In the genomic region with DNA sequence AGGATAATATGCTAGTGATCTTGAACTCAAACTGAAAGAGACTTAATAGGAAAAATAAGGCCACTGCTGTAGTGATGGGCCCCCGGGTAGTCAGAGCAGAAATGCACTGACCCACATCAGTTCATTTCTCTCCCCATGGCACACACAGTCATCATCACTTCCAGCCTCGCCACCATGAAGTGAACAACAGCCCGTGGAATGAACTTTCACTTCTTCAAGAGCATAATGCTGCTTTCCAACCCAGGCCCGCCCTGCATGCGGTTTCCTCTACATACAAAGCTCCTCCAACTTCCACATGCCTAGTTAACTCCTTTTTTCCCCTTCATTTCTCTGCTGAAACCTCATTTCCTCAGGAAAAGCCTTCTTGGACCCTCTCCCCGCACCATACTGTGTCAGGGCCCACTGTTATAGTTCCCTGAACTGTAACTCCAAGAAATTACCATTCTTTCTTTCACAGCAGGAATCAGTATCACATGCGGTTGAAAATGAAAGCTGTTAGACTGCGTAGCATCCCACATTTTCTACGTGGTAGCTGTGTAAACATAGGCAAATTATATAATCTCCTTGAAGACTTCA, we compare ENCODE assay signal across 8 cellular contexts.
A peak's percentile ranks its signal among the peaks of the same experiment; 100 is the strongest.
DNase-seq lines count a peak whose midpoint lies in the region; ATAC-seq and TF ChIP-seq lines count a peak whose summit lies in the region.

No MANE protein-coding gene starts in this region.

- ATAC-seq in HG02588 (IDR thresholded peaks at IDR 0.05; ENCODE audit: unreplicated experiment): peak; percentile 74

- TF ChIP-seq CTCF in GM13976 (IDR thresholded peaks at IDR 0.05; ENCODE audit: borderline replicate concordance, control extremely low read depth, extremely low read depth, insufficient read depth, missing control alignments): no peak

- in situ Hi-C loops in GM13976 (cut with MboI; ENCODE audit: low sequenced_read_pairs, unreplicated experiment): no loop called here

- DNase-seq in GM13976 (ENCODE audit: low spot score) (peak; percentile 55), NCI-H2227 treated with DMSO at 0.1 percent for 48 hours (lab: John Stamatoyannopoulos, UW) (peak; percentile 90), hepatic stellate cell (ENCODE audit: low spot score) (peak; percentile 36), NCI-H2029 treated with DMSO at 0.1 percent for 48 hours (lab: John Stamatoyannopoulos, UW) (no peak), NCI-H1694 treated with DMSO at 0.1 percent for 48 hours (lab: John Stamatoyannopoulos, UW) (no peak)
- peak; percentile 76 for DNase-seq in activated effector memory CD4-positive, alpha-beta T cell treated with anti-CD3 and anti-CD28 coated beads, Interleukin-2, amount 50 U/mL, for 16 hours
- DNase-seq in stimulated activated CD4-positive, alpha-beta T cell treated with anti-CD3 and anti-CD28 coated beads, Interleukin-2, amount 100 ng/mL, for 48 hours: peak; percentile 26 to 56

Comparison
In these comparisons a context has a peak if more than half of its experiments do, and no peak if none do; other contexts are left out.
1. DNase-seq: peak in GM13976 (single experiment), NCI-H2227 treated with DMSO at 0.1 percent for 48 hours (single experiment), activated effector memory CD4-positive, alpha-beta T cell treated with anti-CD3 and anti-CD28 coated beads, Interleukin-2, amount 50 U/mL, for 16 hours (single experiment), hepatic stellate cell (single experiment) and stimulated activated CD4-positive, alpha-beta T cell treated with anti-CD3 and anti-CD28 coated beads, Interleukin-2, amount 100 ng/mL, for 48 hours (2 of 2); none in NCI-H2029 treated with DMSO at 0.1 percent for 48 hours (single experiment) and NCI-H1694 treated with DMSO at 0.1 percent for 48 hours (single experiment).